ENCODE assay signal across 10 cellular contexts in genomic region chr2:180596453-180596852, GRCh38.
"Had no signal": no experiment of that assay in that cellular context is flagged by ENCODE, and none has a peak within 500 bp of the region (broad histone marks: within the 10 kb centered on the region; RNA-seq: fewer than 3 reads in every experiment).

No MANE protein-coding gene starts in this region.

- H3K27ac ChIP-seq: KMS-11 had no signal

- H3K4me3 ChIP-seq: GM23338 had no signal

- FAIRE-seq: H1, H54, HTR-8/SVneo had no signal

- H3K4me2 ChIP-seq: GM23338, KMS-11 had no signal

- H3K9ac ChIP-seq: KMS-11 had no signal

- DNase-seq: H9, HCEC 1CT, IMR-90, Kasumi-1, KBM-7 had no signal

- H2AFZ ChIP-seq: GM23338 had no signal

- ATAC-seq: GM23338 had no signal
